11 cellular contexts compared by ENCODE assay signal in the genomic region with DNA sequence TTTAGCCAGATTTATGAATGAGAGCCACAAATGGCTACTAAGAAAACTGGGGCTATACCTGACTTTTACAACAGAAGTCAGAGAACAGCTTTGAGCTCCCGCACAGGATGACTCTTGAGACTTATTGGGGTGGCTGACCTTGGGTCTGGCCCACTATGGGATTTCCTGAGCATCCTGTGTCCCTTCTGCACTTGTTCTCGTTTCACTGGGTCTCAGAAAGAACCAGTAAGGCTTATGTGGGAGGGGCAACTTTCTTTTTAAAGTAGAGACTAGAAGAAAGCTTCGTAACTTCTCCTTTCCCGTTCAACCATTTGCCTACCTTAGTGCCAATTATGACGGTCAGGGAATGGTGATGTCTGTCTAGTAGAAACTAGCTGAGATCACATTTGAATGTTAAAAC. TPM values are rescaled to one million over a fixed set of nuclear protein-coding genes. Genes with fewer than 3 reads are reported as not detected.
DNase-seq lines count a peak whose midpoint lies in the region; TF ChIP-seq lines count a peak whose summit lies in the region.
"Had no signal": no experiment of that assay in that cellular context is flagged by ENCODE, and none has a peak within 500 bp of the region (broad histone marks: within the 10 kb centered on the region; RNA-seq: fewer than 3 reads in every experiment).

No MANE protein-coding gene starts in this region.

- TF ChIP-seq CTCF in Calu3 (IDR thresholded peaks at IDR 0.05; ENCODE audit: unreplicated experiment) (no peak), coronary artery (IDR thresholded peaks at IDR 0.05) (no peak)

- H3K4me3 ChIP-seq in coronary artery (no peak overlapping the region), rectal smooth muscle tissue (ENCODE audit: low read length) (no peak overlapping the region)

- peaks cover 39% of the 10 kb centered on the region for H3K4me1 Mint-ChIP-seq in Calu3 (ENCODE audit: low read depth, unreplicated experiment)

- CTCF ChIA-PET in Calu3 (lab: Charles Lee): interaction anchor here (0.7 to 2.6 kb wide), 10 partner anchors 9 to 358 kb away, joined by 3 to 11 read pairs (median 4); no protein-coding TSS in a partner anchor

- H3K27ac ChIP-seq in coronary artery (peak overlapping the region; percentile 12 to 33), rectal smooth muscle tissue (ENCODE audit: low read depth, low read length) (peak overlapping the region; percentile 5)

- intact Hi-C loops in Calu3 (cut with micrococcal nuclease; ENCODE audit: unreplicated experiment): loop anchor here (1.0 kb wide), 2 partner anchors 38 to 193 kb away; no protein-coding TSS in a partner anchor

- H3K27me3 Mint-ChIP-seq in Calu3 (ENCODE audit: unreplicated experiment): no peaks in the 10 kb centered on the region
- H3K27me3 Mint-ChIP-seq: activated CD8-positive, alpha-beta T cell treated with anti-CD3 and anti-CD28 coated beads for 36 hours had no signal

- peak overlapping the region; percentile 65 for H3K4me3 Mint-ChIP-seq in Calu3 (ENCODE audit: low read depth, unreplicated experiment)
- H3K4me3 Mint-ChIP-seq: activated CD8-positive, alpha-beta T cell treated with anti-CD3 and anti-CD28 coated beads for 36 hours; activated naive CD4-positive, alpha-beta T cell treated with anti-CD3 and anti-CD28 coated beads for 36 hours had no signal

- H3K27me3 ChIP-seq in rectal smooth muscle tissue (ENCODE audit: control insufficient read depth, insufficient read depth, low read length): no peaks in the 10 kb centered on the region

- H3K9ac ChIP-seq in rectal smooth muscle tissue (ENCODE audit: low read length): no peak overlapping the region

- H3K36me3 ChIP-seq in rectal smooth muscle tissue (ENCODE audit: control insufficient read depth, insufficient read depth, low read length): no peaks in the 10 kb centered on the region

- H3K27ac Mint-ChIP-seq in Calu3 (ENCODE audit: unreplicated experiment): no peak overlapping the region
- H3K27ac Mint-ChIP-seq: activated CD8-positive, alpha-beta T cell treated with anti-CD3 and anti-CD28 coated beads for 36 hours; activated naive CD4-positive, alpha-beta T cell treated with anti-CD3 and anti-CD28 coated beads for 36 hours had no signal

- no peak for DNase-seq in Calu3
- peak; percentile 11 for DNase-seq in MV-4-11 (lab: John Stamatoyannopoulos, UW)
- DNase-seq in coronary artery (ENCODE audit: low spot score): no peak
- DNase-seq in NCI-H1092 treated with DMSO at 0.1 percent for 48 hours (lab: John Stamatoyannopoulos, UW): no peak
- no peak for DNase-seq in NCI-H524 treated with DMSO at 0.1 percent for 48 hours (lab: John Stamatoyannopoulos, UW)
- no peak for DNase-seq in kidney tubule cell (ENCODE audit: low spot score)
- DNase-seq in NK-92 treated with Interleukin-12 subunit alpha and Interleukin-12 subunit beta, amount 100 ng/mL, for 24 hours (lab: John Stamatoyannopoulos, UW): no peak
- DNase-seq: activated CD8-positive, alpha-beta T cell treated with anti-CD3 and anti-CD28 coated beads for 36 hours; activated naive CD4-positive, alpha-beta T cell treated with anti-CD3 and anti-CD28 coated beads for 36 hours had no signal

- peaks cover 33% of the 10 kb centered on the region for H3K4me1 ChIP-seq in rectal smooth muscle tissue (ENCODE audit: control insufficient read depth, insufficient read depth, low read length)

- H3K36me3 Mint-ChIP-seq in Calu3 (ENCODE audit: insufficient read depth, unreplicated experiment): peaks cover 6% of the 10 kb centered on the region

- BruUV-seq in Calu3 (replicated peaks; lab: Mats Ljungman, UMichigan): no TSS peak

- no peaks in the 10 kb centered on the region for H3K9me3 Mint-ChIP-seq in Calu3 (ENCODE audit: low read depth, unreplicated experiment)
- H3K9me3 Mint-ChIP-seq: activated CD8-positive, alpha-beta T cell treated with anti-CD3 and anti-CD28 coated beads for 36 hours; activated naive CD4-positive, alpha-beta T cell treated with anti-CD3 and anti-CD28 coated beads for 36 hours had no signal

RNA-seq across cellular contexts. Expression of gene C1orf105, which starts 59.5 kb away (rescaled TPM):
- total RNA-seq in Calu3 (2022): not detected in 2 replicates
- total RNA-seq: activated CD8-positive, alpha-beta T cell treated with anti-CD3 and anti-CD28 coated beads for 36 hours; activated naive CD4-positive, alpha-beta T cell treated with anti-CD3 and anti-CD28 coated beads for 36 hours; cerebellum had no signal
